In the genomic region with DNA sequence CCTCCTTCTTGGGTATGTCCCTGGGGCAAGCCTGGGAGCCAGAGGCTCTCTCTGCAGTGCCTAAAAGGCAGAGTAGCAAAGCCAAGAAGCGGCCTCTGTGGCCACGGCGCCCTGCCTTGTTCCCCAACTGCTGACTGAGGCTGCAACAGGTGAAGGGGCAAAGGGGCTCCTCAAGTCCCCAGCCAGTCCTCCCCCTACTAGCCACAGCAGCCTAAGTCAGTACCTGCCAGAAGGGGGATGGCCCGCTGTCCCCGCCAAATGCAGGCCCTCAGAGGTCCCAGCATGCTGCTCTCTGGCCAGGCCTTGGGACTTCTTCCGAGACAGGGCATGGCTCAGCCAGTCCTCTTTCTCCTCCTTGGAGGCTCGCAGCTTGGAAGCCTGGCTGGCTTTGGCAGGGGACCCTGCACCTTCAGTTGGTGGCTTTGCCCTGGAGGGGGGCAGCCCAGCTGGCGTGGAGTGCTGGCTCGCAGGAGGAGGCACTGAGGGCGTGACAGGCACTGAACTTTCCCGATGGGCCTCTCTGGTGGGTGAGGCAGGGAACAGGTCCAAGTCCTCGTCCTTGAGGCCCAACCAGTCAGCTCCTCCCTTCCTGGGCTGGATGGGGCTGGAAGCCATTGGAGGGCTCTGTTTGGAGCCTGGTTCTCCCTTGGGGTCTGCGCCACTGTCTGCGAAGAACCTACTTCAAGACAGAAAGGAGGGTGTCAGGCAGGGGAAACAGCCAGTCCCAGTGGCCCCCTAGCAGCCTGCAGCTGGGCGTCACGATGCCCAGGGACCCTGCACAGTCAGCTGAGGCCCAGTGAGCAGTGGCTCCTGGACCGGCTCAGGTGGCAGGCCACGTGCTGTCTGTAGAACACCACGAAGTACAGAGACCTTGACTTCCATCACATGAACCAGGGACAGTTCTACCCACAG, we compare ENCODE assay signal across 16 cellular contexts.
"Had no signal": no experiment of that assay in that cellular context is flagged by ENCODE, and none has a peak within 500 bp of the region (broad histone marks: within the 10 kb centered on the region; RNA-seq: fewer than 3 reads in every experiment).

No MANE protein-coding gene starts in this region.

- H3K27me3 ChIP-seq: breast epithelium, gastrocnemius medialis, upper lobe of left lung had no signal

- FAIRE-seq: astrocyte had no signal

- DNase-seq: activated CD4-positive, alpha-beta T cell treated with anti-CD3 and anti-CD28 coated beads, Interleukin-2, amount 50 U/mL, for 1 hour; activated gamma-delta T cell; activated T-cell treated with anti-CD3 and anti-CD28 coated beads, Interleukin-2, amount 50 U/mL, for 72 hours; cerebellar nuclear complex; effector CD4-positive, alpha-beta T cell; gastrocnemius medialis; head of caudate nucleus; kidney glomerular epithelial cell; left ventricle myocardium superior; naive thymus-derived CD8-positive, alpha-beta T cell; stimulated activated CD4-positive, alpha-beta T cell treated with anti-CD3 and anti-CD28 coated beads, Interleukin-12 subunit alpha, Interleukin-12 subunit beta, amount 100 ng/mL, for 4 hours; stimulated activated CD4-positive, alpha-beta T cell treated with anti-CD3 and anti-CD28 coated beads, Interleukin-1b, Interleukin-23, amount 100 ng/mL, for 48 hours; T-cell; upper lobe of left lung had no signal

- H3K27ac ChIP-seq: breast epithelium, gastrocnemius medialis, upper lobe of left lung had no signal

- H3K4me3 ChIP-seq: breast epithelium, gastrocnemius medialis, upper lobe of left lung had no signal

- ATAC-seq: activated T-cell treated with anti-CD3 and anti-CD28 coated beads, Interleukin-2, amount 50 U/mL, for 72 hours; left ventricle myocardium superior; naive thymus-derived CD8-positive, alpha-beta T cell; T-cell had no signal

- H3K4me1 ChIP-seq: breast epithelium, gastrocnemius medialis had no signal

- H3K9me3 ChIP-seq: breast epithelium, gastrocnemius medialis, upper lobe of left lung had no signal

- H3K36me3 ChIP-seq: breast epithelium, gastrocnemius medialis had no signal
